ENCODE assay signal across 1 cellular context in the genomic region with DNA sequence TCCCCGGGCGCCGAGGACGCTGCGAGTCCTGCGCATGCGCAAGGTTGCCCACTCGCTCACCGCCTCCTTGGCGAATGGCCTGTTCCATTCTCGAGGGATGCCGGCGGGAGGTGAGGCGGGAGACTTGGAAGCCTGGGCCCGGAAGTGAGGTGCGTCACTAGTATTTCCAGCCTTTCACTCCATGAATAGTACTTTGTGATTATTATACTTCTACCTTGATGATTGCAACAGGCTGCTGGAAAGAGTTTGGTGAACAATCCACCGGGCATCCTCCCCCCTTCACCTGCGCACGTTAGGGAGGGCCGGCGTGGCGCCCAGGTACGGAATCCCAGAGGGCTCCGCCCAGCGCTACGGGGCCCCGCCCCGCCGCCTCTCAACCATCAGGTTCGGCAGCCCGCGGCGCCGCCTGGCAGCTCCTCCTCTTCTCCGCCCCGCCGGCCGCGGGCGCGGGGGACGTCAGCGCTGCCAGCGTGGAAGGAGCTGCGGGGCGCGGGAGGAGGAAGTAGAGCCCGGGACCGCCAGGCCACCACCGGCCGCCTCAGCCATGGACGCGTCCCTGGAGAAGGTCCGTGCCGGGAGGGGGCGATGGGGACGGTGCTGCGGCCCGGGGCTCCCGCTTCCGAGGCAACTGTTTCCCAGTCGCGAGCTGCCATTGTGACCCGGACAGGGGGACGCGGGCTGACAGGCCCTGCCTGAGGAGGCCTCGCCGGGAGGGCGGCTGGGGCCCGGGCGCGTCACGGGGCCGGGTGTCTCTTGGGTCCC.
TF ChIP-seq lines count a peak whose summit lies in the region.
"Not testable (repeated sequence)": the region's sequence is repeated elsewhere in the genome, so short reads cannot be mapped to it uniquely, and the experiment has no call there.

A gene with protein sequence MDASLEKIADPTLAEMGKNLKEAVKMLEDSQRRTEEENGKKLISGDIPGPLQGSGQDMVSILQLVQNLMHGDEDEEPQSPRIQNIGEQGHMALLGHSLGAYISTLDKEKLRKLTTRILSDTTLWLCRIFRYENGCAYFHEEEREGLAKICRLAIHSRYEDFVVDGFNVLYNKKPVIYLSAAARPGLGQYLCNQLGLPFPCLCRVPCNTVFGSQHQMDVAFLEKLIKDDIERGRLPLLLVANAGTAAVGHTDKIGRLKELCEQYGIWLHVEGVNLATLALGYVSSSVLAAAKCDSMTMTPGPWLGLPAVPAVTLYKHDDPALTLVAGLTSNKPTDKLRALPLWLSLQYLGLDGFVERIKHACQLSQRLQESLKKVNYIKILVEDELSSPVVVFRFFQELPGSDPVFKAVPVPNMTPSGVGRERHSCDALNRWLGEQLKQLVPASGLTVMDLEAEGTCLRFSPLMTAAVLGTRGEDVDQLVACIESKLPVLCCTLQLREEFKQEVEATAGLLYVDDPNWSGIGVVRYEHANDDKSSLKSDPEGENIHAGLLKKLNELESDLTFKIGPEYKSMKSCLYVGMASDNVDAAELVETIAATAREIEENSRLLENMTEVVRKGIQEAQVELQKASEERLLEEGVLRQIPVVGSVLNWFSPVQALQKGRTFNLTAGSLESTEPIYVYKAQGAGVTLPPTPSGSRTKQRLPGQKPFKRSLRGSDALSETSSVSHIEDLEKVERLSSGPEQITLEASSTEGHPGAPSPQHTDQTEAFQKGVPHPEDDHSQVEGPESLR (plus strand): TSS at position 371 of the 762 bp plus-strand sequence. CDS start 174 bp downstream, at position 545.

TF ChIP-seq in HepG2, 621 proteins besides CTCF, POLR2A, EP300 and RAD21 (continued from another document and continues in another):
- TF ChIP-seq, protein P1, sequence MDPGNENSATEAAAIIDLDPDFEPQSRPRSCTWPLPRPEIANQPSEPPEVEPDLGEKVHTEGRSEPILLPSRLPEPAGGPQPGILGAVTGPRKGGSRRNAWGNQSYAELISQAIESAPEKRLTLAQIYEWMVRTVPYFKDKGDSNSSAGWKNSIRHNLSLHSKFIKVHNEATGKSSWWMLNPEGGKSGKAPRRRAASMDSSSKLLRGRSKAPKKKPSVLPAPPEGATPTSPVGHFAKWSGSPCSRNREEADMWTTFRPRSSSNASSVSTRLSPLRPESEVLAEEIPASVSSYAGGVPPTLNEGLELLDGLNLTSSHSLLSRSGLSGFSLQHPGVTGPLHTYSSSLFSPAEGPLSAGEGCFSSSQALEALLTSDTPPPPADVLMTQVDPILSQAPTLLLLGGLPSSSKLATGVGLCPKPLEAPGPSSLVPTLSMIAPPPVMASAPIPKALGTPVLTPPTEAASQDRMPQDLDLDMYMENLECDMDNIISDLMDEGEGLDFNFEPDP (CRISPR knock-in tag; conservative IDR thresholded peaks at IDR 0.05): peak; percentile 89; the same call in 1 of the 2 replicates
- TF ChIP-seq ZC3H13 (CRISPR knock-in tag; IDR thresholded peaks at IDR 0.05) (peak; percentile 80; the same call in 1 of the 2 replicates), ZNF160 (CRISPR knock-in tag; IDR thresholded peaks at IDR 0.05) (peak; percentile 94), KDM5A (IDR thresholded peaks at IDR 0.05; ENCODE audit: borderline replicate concordance, low read length) (0 out of 2 replicates have a peak, but pooled peaks have one; percentile 16), BORCS8-MEF2B (CRISPR knock-in tag; IDR thresholded peaks at IDR 0.05) (peak; percentile 86), HOXA9 (CRISPR knock-in tag; IDR thresholded peaks at IDR 0.05; ENCODE audit: borderline replicate concordance) (peak; percentile 81), ZNF274 (CRISPR knock-in tag; IDR thresholded peaks at IDR 0.05) (peak; percentile 90), ZFP82 (CRISPR knock-in tag; IDR thresholded peaks at IDR 0.05; ENCODE audit: borderline replicate concordance) (0 out of 2 replicates have a peak, but pooled peaks have one; percentile 49), PAX8 (CRISPR knock-in tag; IDR thresholded peaks at IDR 0.05; ENCODE audit: borderline replicate concordance) (peak; percentile 80; the same call in 1 of the 2 replicates), ZFP41 (CRISPR knock-in tag; IDR thresholded peaks at IDR 0.05; ENCODE audit: borderline replicate concordance) (peak; percentile 94; the same call in 1 of the 2 replicates), ISL2 (CRISPR knock-in tag; IDR thresholded peaks at IDR 0.05) (peak; percentile 53), ZNF672 (CRISPR knock-in tag; IDR thresholded peaks at IDR 0.05) (peak; percentile 27; the same call in 1 of the 2 replicates), ZNF510 (CRISPR knock-in tag; IDR thresholded peaks at IDR 0.05; ENCODE audit: low read depth) (peak; percentile 81), NR3C1 (CRISPR knock-in tag; IDR thresholded peaks at IDR 0.05) (peak; percentile 55; the same call in 1 of the 2 replicates), ZNF501 (CRISPR knock-in tag; IDR thresholded peaks at IDR 0.05) (peak; percentile 94), ADNP (CRISPR knock-in tag; IDR thresholded peaks at IDR 0.05) (0 out of 2 replicates have a peak, but pooled peaks have one; percentile 10), ZNF12 (CRISPR knock-in tag; IDR thresholded peaks at IDR 0.05) (0 out of 2 replicates have a peak, but pooled peaks have one; percentile 40), ZNF747 (CRISPR knock-in tag; IDR thresholded peaks at IDR 0.05; ENCODE audit: borderline replicate concordance) (0 out of 2 replicates have a peak, but pooled peaks have one; percentile 52), EEA1 (CRISPR knock-in tag; IDR thresholded peaks at IDR 0.05; ENCODE audit: borderline replicate concordance) (peak; percentile 87; the same call in 1 of the 2 replicates), ZNF350 (CRISPR knock-in tag; IDR thresholded peaks at IDR 0.05; ENCODE audit: borderline replicate concordance, low read depth) (peak; percentile 35; the same call in 1 of the 2 replicates), ZNF546 (CRISPR knock-in tag; conservative IDR thresholded peaks at IDR 0.05) (peak; percentile 95; the same call in 1 of the 2 replicates), ZFP36L2 (CRISPR knock-in tag; IDR thresholded peaks at IDR 0.05) (0 out of 2 replicates have a peak, but pooled peaks have one; percentile 28), SP4 (CRISPR knock-in tag; IDR thresholded peaks at IDR 0.05) (peak; percentile 91), ZNF773 (CRISPR knock-in tag; IDR thresholded peaks at IDR 0.05; ENCODE audit: borderline replicate concordance) (peak; percentile 73; the same call in 1 of the 2 replicates), SOX6 (CRISPR knock-in tag; IDR thresholded peaks at IDR 0.05) (peak; percentile 62; the same call in 1 of the 2 replicates), PHF20 (CRISPR knock-in tag; IDR thresholded peaks at IDR 0.05) (peak; percentile 78)
- TF ChIP-seq, protein P2, sequence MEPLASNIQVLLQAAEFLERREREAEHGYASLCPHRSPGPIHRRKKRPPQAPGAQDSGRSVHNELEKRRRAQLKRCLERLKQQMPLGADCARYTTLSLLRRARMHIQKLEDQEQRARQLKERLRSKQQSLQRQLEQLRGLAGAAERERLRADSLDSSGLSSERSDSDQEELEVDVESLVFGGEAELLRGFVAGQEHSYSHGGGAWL (CRISPR knock-in tag; IDR thresholded peaks at IDR 0.05): peak; percentile 71; the same call in 1 of the 2 replicates
- TF ChIP-seq, protein P3, sequence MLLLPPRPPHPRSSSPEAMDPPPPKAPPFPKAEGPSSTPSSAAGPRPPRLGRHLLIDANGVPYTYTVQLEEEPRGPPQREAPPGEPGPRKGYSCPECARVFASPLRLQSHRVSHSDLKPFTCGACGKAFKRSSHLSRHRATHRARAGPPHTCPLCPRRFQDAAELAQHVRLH (CRISPR knock-in tag; IDR thresholded peaks at IDR 0.05; ENCODE audit: borderline replicate concordance, low read depth): 0 out of 2 replicates have a peak, but pooled peaks have one; percentile 24
- TF ChIP-seq, protein P4, sequence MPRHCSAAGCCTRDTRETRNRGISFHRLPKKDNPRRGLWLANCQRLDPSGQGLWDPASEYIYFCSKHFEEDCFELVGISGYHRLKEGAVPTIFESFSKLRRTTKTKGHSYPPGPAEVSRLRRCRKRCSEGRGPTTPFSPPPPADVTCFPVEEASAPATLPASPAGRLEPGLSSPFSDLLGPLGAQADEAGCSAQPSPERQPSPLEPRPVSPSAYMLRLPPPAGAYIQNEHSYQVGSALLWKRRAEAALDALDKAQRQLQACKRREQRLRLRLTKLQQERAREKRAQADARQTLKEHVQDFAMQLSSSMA (CRISPR knock-in tag; IDR thresholded peaks at IDR 0.05): peak; percentile 57; the same call in 1 of the 2 replicates
- TF ChIP-seq, protein P5, sequence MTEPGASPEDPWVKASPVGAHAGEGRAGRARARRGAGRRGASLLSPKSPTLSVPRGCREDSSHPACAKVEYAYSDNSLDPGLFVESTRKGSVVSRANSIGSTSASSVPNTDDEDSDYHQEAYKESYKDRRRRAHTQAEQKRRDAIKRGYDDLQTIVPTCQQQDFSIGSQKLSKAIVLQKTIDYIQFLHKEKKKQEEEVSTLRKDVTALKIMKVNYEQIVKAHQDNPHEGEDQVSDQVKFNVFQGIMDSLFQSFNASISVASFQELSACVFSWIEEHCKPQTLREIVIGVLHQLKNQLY (CRISPR knock-in tag; IDR thresholded peaks at IDR 0.05): 0 out of 2 replicates have a peak, but pooled peaks have one; percentile 31
- TF ChIP-seq, protein P6, sequence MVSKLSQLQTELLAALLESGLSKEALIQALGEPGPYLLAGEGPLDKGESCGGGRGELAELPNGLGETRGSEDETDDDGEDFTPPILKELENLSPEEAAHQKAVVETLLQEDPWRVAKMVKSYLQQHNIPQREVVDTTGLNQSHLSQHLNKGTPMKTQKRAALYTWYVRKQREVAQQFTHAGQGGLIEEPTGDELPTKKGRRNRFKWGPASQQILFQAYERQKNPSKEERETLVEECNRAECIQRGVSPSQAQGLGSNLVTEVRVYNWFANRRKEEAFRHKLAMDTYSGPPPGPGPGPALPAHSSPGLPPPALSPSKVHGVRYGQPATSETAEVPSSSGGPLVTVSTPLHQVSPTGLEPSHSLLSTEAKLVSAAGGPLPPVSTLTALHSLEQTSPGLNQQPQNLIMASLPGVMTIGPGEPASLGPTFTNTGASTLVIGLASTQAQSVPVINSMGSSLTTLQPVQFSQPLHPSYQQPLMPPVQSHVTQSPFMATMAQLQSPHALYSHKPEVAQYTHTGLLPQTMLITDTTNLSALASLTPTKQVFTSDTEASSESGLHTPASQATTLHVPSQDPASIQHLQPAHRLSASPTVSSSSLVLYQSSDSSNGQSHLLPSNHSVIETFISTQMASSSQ (IDR thresholded peaks at IDR 0.05; ENCODE audit: low read depth): not testable (repeated sequence)
- TF ChIP-seq, protein P6 (CRISPR knock-in tag; IDR thresholded peaks at IDR 0.05; ENCODE audit: borderline replicate concordance): peak; percentile 54; the same call in 1 of the 2 replicates
- TF ChIP-seq, protein P7, sequence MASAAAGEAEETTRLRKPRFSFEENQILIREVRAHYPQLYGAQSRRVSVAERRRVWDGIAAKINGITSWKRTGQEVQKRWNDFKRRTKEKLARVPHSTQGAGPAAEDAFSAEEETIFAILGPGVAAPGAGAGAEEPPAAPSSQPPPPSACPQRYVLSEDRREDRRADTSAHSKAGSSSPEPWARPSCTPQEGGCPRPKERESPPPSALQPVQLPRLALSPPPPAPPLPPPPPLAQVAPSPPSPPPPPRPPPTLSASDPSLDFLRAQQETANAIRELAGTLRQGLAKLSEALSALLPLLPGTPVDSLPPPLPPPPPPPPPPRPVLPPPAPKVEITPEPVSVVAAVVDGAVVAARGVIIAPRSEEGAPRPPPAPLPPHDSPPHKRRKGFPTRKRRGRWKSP (CRISPR knock-in tag; IDR thresholded peaks at IDR 0.05): peak; percentile 83
- TF ChIP-seq, protein P8, sequence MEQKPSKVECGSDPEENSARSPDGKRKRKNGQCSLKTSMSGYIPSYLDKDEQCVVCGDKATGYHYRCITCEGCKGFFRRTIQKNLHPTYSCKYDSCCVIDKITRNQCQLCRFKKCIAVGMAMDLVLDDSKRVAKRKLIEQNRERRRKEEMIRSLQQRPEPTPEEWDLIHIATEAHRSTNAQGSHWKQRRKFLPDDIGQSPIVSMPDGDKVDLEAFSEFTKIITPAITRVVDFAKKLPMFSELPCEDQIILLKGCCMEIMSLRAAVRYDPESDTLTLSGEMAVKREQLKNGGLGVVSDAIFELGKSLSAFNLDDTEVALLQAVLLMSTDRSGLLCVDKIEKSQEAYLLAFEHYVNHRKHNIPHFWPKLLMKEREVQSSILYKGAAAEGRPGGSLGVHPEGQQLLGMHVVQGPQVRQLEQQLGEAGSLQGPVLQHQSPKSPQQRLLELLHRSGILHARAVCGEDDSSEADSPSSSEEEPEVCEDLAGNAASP (CRISPR knock-in tag; IDR thresholded peaks at IDR 0.05; ENCODE audit: borderline replicate concordance): peak; percentile 72
- TF ChIP-seq, protein P9, sequence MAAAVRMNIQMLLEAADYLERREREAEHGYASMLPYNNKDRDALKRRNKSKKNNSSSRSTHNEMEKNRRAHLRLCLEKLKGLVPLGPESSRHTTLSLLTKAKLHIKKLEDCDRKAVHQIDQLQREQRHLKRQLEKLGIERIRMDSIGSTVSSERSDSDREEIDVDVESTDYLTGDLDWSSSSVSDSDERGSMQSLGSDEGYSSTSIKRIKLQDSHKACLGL (CRISPR knock-in tag; IDR thresholded peaks at IDR 0.05): peak; percentile 94
- TF ChIP-seq SOX6 (IDR thresholded peaks at IDR 0.05): not testable (repeated sequence)
